11 cellular contexts compared by ENCODE assay signal in genomic region chr9:3180696-3181048, GRCh38.
DNase-seq lines count a peak whose midpoint lies in the region; ATAC-seq and TF ChIP-seq lines count a peak whose summit lies in the region.
"Had no signal": no experiment of that assay in that cellular context is flagged by ENCODE, and none has a peak within 500 bp of the region (broad histone marks: within the 10 kb centered on the region; RNA-seq: fewer than 3 reads in every experiment).

No MANE protein-coding gene starts in this region.

- CTCF ChIA-PET in MCF 10A (lab: Yijun Ruan, JAX), result interaction anchor here (1.2 to 1.6 kb wide), 2 partner anchors 46 to 60 kb away, joined by 3 to 4 read pairs; no protein-coding TSS in a partner anchor

- TF ChIP-seq CTCF in breast epithelium (IDR thresholded peaks at IDR 0.05) (no peak), MCF 10A (IDR thresholded peaks at IDR 0.05; ENCODE audit: unreplicated experiment) (no peak), dorsolateral prefrontal cortex (IDR thresholded peaks at IDR 0.05 in 54 of 56, conservative IDR thresholded peaks at IDR 0.05 in 2 of 56; ENCODE audit: low read depth in 1 of 56, partially characterized antibody in 56 of 56) (no peak), nephron progenitor cell (IDR thresholded peaks at IDR 0.05) (no peak), type B pancreatic cell (conservative IDR thresholded peaks at IDR 0.05) (no peak)

- peak overlapping the region in 2 of 3 donors; percentile 38 to 60 for H3K4me3 ChIP-seq in breast epithelium
- peak overlapping the region in 57 of 59 donors; percentile 23 to 69 (median 54) for H3K4me3 ChIP-seq in dorsolateral prefrontal cortex
- H3K4me3 ChIP-seq in right cardiac atrium (ENCODE audit: low read length), result no peak overlapping the region

- no peak for TF ChIP-seq POLR2A in breast epithelium (IDR thresholded peaks at IDR 0.05)

- no peaks in the 10 kb centered on the region for H3K36me3 Mint-ChIP-seq in MCF 10A (ENCODE audit: insufficient read depth, unreplicated experiment)
- H3K36me3 Mint-ChIP-seq in nephron progenitor cell (ENCODE audit: low read depth), result no peaks in the 10 kb centered on the region
- no peaks in the 10 kb centered on the region for H3K36me3 Mint-ChIP-seq in type B pancreatic cell
- H3K36me3 Mint-ChIP-seq: immature natural killer cell had no signal

- H3K27ac Mint-ChIP-seq in MCF 10A (ENCODE audit: low read depth, unreplicated experiment), result no peak overlapping the region
- no peak overlapping the region for H3K27ac Mint-ChIP-seq in nephron progenitor cell
- no peak overlapping the region for H3K27ac Mint-ChIP-seq in type B pancreatic cell
- H3K27ac Mint-ChIP-seq: immature natural killer cell had no signal

- BruUV-seq in MCF 10A (replicated peaks; lab: Mats Ljungman, UMichigan), result no TSS peak

- POLR2A ChIA-PET in MCF 10A (lab: Yijun Ruan, JAX), result no interaction called here

- H3K4me3 Mint-ChIP-seq in MCF 10A (ENCODE audit: unreplicated experiment) (no peak overlapping the region), nephron progenitor cell (peak overlapping the region; percentile 78), type B pancreatic cell (peak overlapping the region; percentile 90)

- ATAC-seq in right cardiac atrium, result no peak

- H3K27ac ChIP-seq in breast epithelium (no peak overlapping the region), dorsolateral prefrontal cortex (no peak overlapping the region), right cardiac atrium (ENCODE audit: low read length) (no peak overlapping the region)

- intact Hi-C loops in breast epithelium (cut with DNase I; ENCODE audit: low total_unique reads) (no loop called here), MCF 10A (cut with micrococcal nuclease) (loop anchor here (1.0 kb wide), 1 partner anchor 323 kb away; no protein-coding TSS in a partner anchor), dorsolateral prefrontal cortex (cut with DNase I) (loop anchor here in 1 of 2 donors (10.0 kb wide), 1 partner anchor 306 kb away; no protein-coding TSS in a partner anchor), right cardiac atrium (cut with DNase I) (loop anchor here in 1 of 4 donors (5.0 kb wide), 1 partner anchor 323 kb away; no protein-coding TSS in a partner anchor)

- peaks cover 8% of the 10 kb centered on the region for H3K4me1 Mint-ChIP-seq in MCF 10A (ENCODE audit: insufficient read depth, unreplicated experiment)
- peaks cover 33% of the 10 kb centered on the region for H3K4me1 Mint-ChIP-seq in nephron progenitor cell
- H3K4me1 Mint-ChIP-seq in type B pancreatic cell (ENCODE audit: unreplicated experiment), result peaks cover 15% of the 10 kb centered on the region

- 16% methylated on average over 19 of the region's 19 CpGs for WGBS in right cardiac atrium

- DNase-seq in breast epithelium (ENCODE audit: low spot score in 2 of 2) (no peak), MCF 10A (ENCODE audit: unreplicated experiment) (no peak), dorsolateral prefrontal cortex (no peak), nephron progenitor cell (no peak), type B pancreatic cell (ENCODE audit: extremely low spot score, unreplicated experiment) (no peak), SKM-1 (lab: John Stamatoyannopoulos, UW; ENCODE audit: unreplicated experiment) (no peak), right cardiac atrium (no peak)
- DNase-seq in activated CD4-positive, CD25-positive, alpha-beta regulatory T cell (lab: John Stamatoyannopoulos, UW), result no peak
- DNase-seq: aorta, NCI-H1105 treated with DMSO at 0.1 percent for 48 hours had no signal

- H3K27me3 Mint-ChIP-seq in MCF 10A (ENCODE audit: insufficient read depth, unreplicated experiment) (peaks cover 49% of the 10 kb centered on the region), nephron progenitor cell (ENCODE audit: low read depth, poor library complexity) (peaks cover 42% of the 10 kb centered on the region), type B pancreatic cell (peaks cover 49% of the 10 kb centered on the region)

- H3K4me1 ChIP-seq in breast epithelium (no peaks in the 10 kb centered on the region), right cardiac atrium (ENCODE audit: control insufficient read depth, insufficient read depth, low read length) (no peaks in the 10 kb centered on the region)

- H3K9me3 ChIP-seq in breast epithelium (no peaks in the 10 kb centered on the region), right cardiac atrium (ENCODE audit: control insufficient read depth, low read length) (no peaks in the 10 kb centered on the region)

- H3K27me3 ChIP-seq in breast epithelium (peaks cover 0 to 21% of the 10 kb centered on the region in 2 donors), dorsolateral prefrontal cortex (peaks cover 0 to 40% (median 8%) of the 10 kb centered on the region in 45 donors), right cardiac atrium (ENCODE audit: control insufficient read depth, insufficient read depth) (no peaks in the 10 kb centered on the region)

- no peaks in the 10 kb centered on the region for H3K36me3 ChIP-seq in breast epithelium

- H3K9me3 Mint-ChIP-seq in MCF 10A (ENCODE audit: unreplicated experiment) (no peaks in the 10 kb centered on the region), nephron progenitor cell (peaks cover 4% of the 10 kb centered on the region), type B pancreatic cell (no peaks in the 10 kb centered on the region)
